ENCODE assay signal across 8 cellular contexts in genomic region chr19:18204394-18205179, GRCh38. TPM values are rescaled to one million over a fixed set of nuclear protein-coding genes. Genes with fewer than 3 reads are reported as not detected.
DNase-seq lines count a peak whose midpoint lies in the region; ATAC-seq and TF ChIP-seq lines count a peak whose summit lies in the region.

No MANE protein-coding gene starts in this region.

- TF ChIP-seq CTCF in left ventricle myocardium inferior (IDR thresholded peaks at IDR 0.05; ENCODE audit: borderline replicate concordance) (no peak), GM20000 (IDR thresholded peaks at IDR 0.05; ENCODE audit: extremely low read depth, missing control alignments) (no peak)

- peak overlapping the region; percentile 82 for H3K4me3 ChIP-seq in left ventricle myocardium inferior

- peaks cover 15% of the 10 kb centered on the region for H3K36me3 ChIP-seq in left ventricle myocardium inferior

- peak; percentile 19 for ATAC-seq in HG02642 (IDR thresholded peaks at IDR 0.05; ENCODE audit: poor library complexity, unreplicated experiment)

- no peaks in the 10 kb centered on the region for H3K9me3 ChIP-seq in left ventricle myocardium inferior (replicated peaks)

- peak overlapping the region; percentile 100 for H3K27ac ChIP-seq in left ventricle myocardium inferior (replicated peaks)

- peak overlapping the region; percentile 94 for H3K27ac Mint-ChIP-seq in activated naive CD4-positive, alpha-beta T cell treated with anti-CD3 and anti-CD28 coated beads, Interleukin-2, amount 10 ng/mL, durations not matched to agents 7 days and 5 days

- H3K27me3 ChIP-seq in left ventricle myocardium inferior (ENCODE audit: low read depth): peaks cover 8% of the 10 kb centered on the region

- DNase-seq in NCI-H345 (lab: John Stamatoyannopoulos, UW) (peak; percentile 85), NCI-H345 treated with DMSO at 0.1 percent for 48 hours (lab: John Stamatoyannopoulos, UW; ENCODE audit: unreplicated experiment) (no peak), NCI-H526 (lab: John Stamatoyannopoulos, UW) (peak; percentile 60 to 84), left ventricle myocardium inferior (no peak), retina (peak; percentile 92), GM20000 (ENCODE audit: low spot score) (no peak)
- peak; percentile 65 for DNase-seq in activated naive CD4-positive, alpha-beta T cell treated with anti-CD3 and anti-CD28 coated beads, Interleukin-2, amount 10 ng/mL, durations not matched to agents 7 days and 5 days

- H3K4me1 Mint-ChIP-seq in activated naive CD4-positive, alpha-beta T cell treated with anti-CD3 and anti-CD28 coated beads, Interleukin-2, amount 10 ng/mL, durations not matched to agents 7 days and 5 days: peaks cover 23% of the 10 kb centered on the region

- H3K4me3 Mint-ChIP-seq in activated naive CD4-positive, alpha-beta T cell treated with anti-CD3 and anti-CD28 coated beads, Interleukin-2, amount 10 ng/mL, durations not matched to agents 7 days and 5 days: peak overlapping the region; percentile 96

- H3K9me3 Mint-ChIP-seq in activated naive CD4-positive, alpha-beta T cell treated with anti-CD3 and anti-CD28 coated beads, Interleukin-2, amount 10 ng/mL, durations not matched to agents 7 days and 5 days: no peaks in the 10 kb centered on the region

- CTCF ChIA-PET in activated naive CD4-positive, alpha-beta T cell treated with anti-CD3 and anti-CD28 coated beads, Interleukin-2, amount 10 ng/mL, durations not matched to agents 7 days and 5 days (lab: Charles Lee): interaction anchor here (0.9 to 8.6 kb wide), 8 partner anchors 13 to 141 kb away, joined by 3 to 134 read pairs (median 4); a partner anchor contains a TSS

- H3K4me1 ChIP-seq in left ventricle myocardium inferior: peaks cover 39% of the 10 kb centered on the region

- peaks cover 32% of the 10 kb centered on the region for H3K27me3 Mint-ChIP-seq in activated naive CD4-positive, alpha-beta T cell treated with anti-CD3 and anti-CD28 coated beads, Interleukin-2, amount 10 ng/mL, durations not matched to agents 7 days and 5 days

- peaks cover 2% of the 10 kb centered on the region for H3K36me3 Mint-ChIP-seq in activated naive CD4-positive, alpha-beta T cell treated with anti-CD3 and anti-CD28 coated beads, Interleukin-2, amount 10 ng/mL, durations not matched to agents 7 days and 5 days

- intact Hi-C loops in left ventricle myocardium inferior (cut with micrococcal nuclease): loop anchor here (5.0 kb wide), 1 partner anchor 48 kb away; no protein-coding TSS in a partner anchor

RNA-seq across cellular contexts. Expression of gene RAB3A, which starts 0.7 kb away (rescaled TPM):
- total RNA-seq in left ventricle myocardium inferior: 37.4 TPM

RNA-seq across cellular contexts. Expression of gene MPV17L2, which starts 11.6 kb away (rescaled TPM):
- 12.5 TPM for total RNA-seq in left ventricle myocardium inferior

RNA-seq across cellular contexts. Expression of gene PDE4C, which starts 21.7 kb away (rescaled TPM):
- total RNA-seq in left ventricle myocardium inferior: 2.4 TPM

RNA-seq across cellular contexts. Expression of gene IFI30, which starts 31.0 kb away (rescaled TPM):
- total RNA-seq in left ventricle myocardium inferior: 23.3 TPM

RNA-seq across cellular contexts. Expression of gene PIK3R2, which starts 51.6 kb away (rescaled TPM):
- total RNA-seq in left ventricle myocardium inferior: 28.0 TPM

Comparison
In these comparisons a context has a peak if more than half of its experiments do, and no peak if none do; other contexts are left out.
1. DNase-seq: peak in NCI-H345 (single experiment), NCI-H526 (2 of 2), activated naive CD4-positive, alpha-beta T cell treated with anti-CD3 and anti-CD28 coated beads, Interleukin-2, amount 10 ng/mL, durations not matched to agents 7 days and 5 days (single experiment) and retina (single experiment); none in NCI-H345 treated with DMSO at 0.1 percent for 48 hours (single experiment), left ventricle myocardium inferior (single experiment) and GM20000 (single experiment).